28 cellular contexts compared by ENCODE assay signal in genomic region chr1:59429651-59430050, GRCh38.
"Had no signal": no experiment of that assay in that cellular context is flagged by ENCODE, and none has a peak within 500 bp of the region (broad histone marks: within the 10 kb centered on the region; RNA-seq: fewer than 3 reads in every experiment).

No MANE protein-coding gene starts in this region.

- ATAC-seq: activated naive CD8-positive, alpha-beta T cell treated with anti-CD3 and anti-CD28 coated beads, Interleukin-2, amount 50 U/mL, for 24 hours; activated T-cell treated with anti-CD3 and anti-CD28 coated beads, Interleukin-2, amount 50 U/mL, for 4 hours; activated T-helper 17 cell treated with anti-CD3 and anti-CD28 coated beads, Interleukin-2, amount 50 U/mL, for 72 hours; naive thymus-derived CD8-positive, alpha-beta T cell; right cardiac atrium; stimulated activated effector memory CD8-positive, alpha-beta T cell treated with anti-CD3 and anti-CD28 coated beads, Interleukin-12 subunit alpha, Interleukin-12 subunit beta, amount 100 ng/mL, for 72 hours; T-helper 17 cell had no signal

- H3K27me3 Mint-ChIP-seq: activated CD4-positive, alpha-beta memory T cell treated with anti-CD3 and anti-CD28 coated beads, Interleukin-2, amount 10 ng/mL, durations not matched to agents 7 days and 5 days; activated CD4-positive, alpha-beta T cell treated with anti-CD3 and anti-CD28 coated beads, Interleukin-2, amount 10 ng/mL, durations not matched to agents 24 days and 14 days; activated naive CD8-positive, alpha-beta T cell treated with anti-CD3 and anti-CD28 coated beads, Interleukin-2, amount 50 U/mL, for 24 hours; activated T-helper 17 cell treated with anti-CD3 and anti-CD28 coated beads, Interleukin-2, amount 50 U/mL, for 72 hours; central memory CD8-positive, alpha-beta T cell; dendritic cell treated with granulocyte-macrophage colony-stimulating factor and Interleukin-4, amounts not matched to agents 40 ng/mL and 50 ng/mL, for 4 days; naive thymus-derived CD8-positive, alpha-beta T cell; stimulated activated naive CD8-positive, alpha-beta T cell treated with anti-CD3 and anti-CD28 coated beads, Interleukin-15, Interleukin-2, amounts not matched to agents 100 ng/mL and 50 ng/mL, for 24 hours; T-helper 17 cell had no signal

- DNase-seq: activated CD4-positive, alpha-beta memory T cell treated with anti-CD3 and anti-CD28 coated beads, Interleukin-2, amount 10 ng/mL, durations not matched to agents 7 days and 5 days; activated CD4-positive, alpha-beta T cell treated with anti-CD3 and anti-CD28 coated beads, Interleukin-2, amount 10 ng/mL, durations not matched to agents 24 days and 14 days; activated CD4-positive, CD25-positive, alpha-beta regulatory T cell treated with anti-CD3 and anti-CD28 coated beads, Interleukin-2, amount 50 U/mL, for 72 hours; activated gamma-delta T cell treated with Interleukin-2 at 50 U/mL for 16 hours; activated naive CD4-positive, alpha-beta T cell treated with anti-CD3 and anti-CD28 coated beads, Interleukin-2, amount 50 U/mL, for 16 hours; activated naive CD8-positive, alpha-beta T cell treated with anti-CD3 and anti-CD28 coated beads, Interleukin-2, amount 50 U/mL, for 24 hours; activated T-cell treated with anti-CD3 and anti-CD28 coated beads, Interleukin-2, amount 50 U/mL, for 4 hours; amygdala; esophagus squamous epithelium; foreskin melanocyte; kidney glomerular epithelial cell; left ventricle myocardium inferior; naive thymus-derived CD8-positive, alpha-beta T cell; right cardiac atrium; stimulated activated CD4-positive, alpha-beta T cell treated with anti-CD3 and anti-CD28 coated beads, Interleukin-4, amount 100 ng/mL, for 24 hours; SW 1271; T-helper 17 cell; T1000; upper lobe of left lung had no signal

- H3K27me3 ChIP-seq: esophagus squamous epithelium, neural progenitor cell, upper lobe of left lung had no signal

- H3K9me3 ChIP-seq: esophagus squamous epithelium, left ventricle myocardium inferior, thoracic aorta, upper lobe of left lung had no signal

- H3K27ac Mint-ChIP-seq: activated CD4-positive, alpha-beta memory T cell treated with anti-CD3 and anti-CD28 coated beads, Interleukin-2, amount 10 ng/mL, durations not matched to agents 7 days and 5 days; activated CD4-positive, alpha-beta T cell treated with anti-CD3 and anti-CD28 coated beads, Interleukin-2, amount 10 ng/mL, durations not matched to agents 24 days and 14 days; activated naive CD8-positive, alpha-beta T cell treated with anti-CD3 and anti-CD28 coated beads, Interleukin-2, amount 50 U/mL, for 24 hours; activated T-helper 17 cell treated with anti-CD3 and anti-CD28 coated beads, Interleukin-2, amount 50 U/mL, for 72 hours; dendritic cell treated with granulocyte-macrophage colony-stimulating factor and Interleukin-4, amounts not matched to agents 40 ng/mL and 50 ng/mL, for 4 days; naive thymus-derived CD8-positive, alpha-beta T cell; neural progenitor cell; stimulated activated effector memory CD8-positive, alpha-beta T cell treated with anti-CD3 and anti-CD28 coated beads, Interleukin-12 subunit alpha, Interleukin-12 subunit beta, amount 100 ng/mL, for 72 hours; stimulated activated naive CD8-positive, alpha-beta T cell treated with anti-CD3 and anti-CD28 coated beads, Interleukin-15, Interleukin-2, amounts not matched to agents 100 ng/mL and 50 ng/mL, for 24 hours; T-helper 17 cell had no signal

- H3K36me3 ChIP-seq: esophagus squamous epithelium, left ventricle myocardium inferior, neural progenitor cell, thoracic aorta, upper lobe of left lung had no signal

- H3K27ac ChIP-seq: esophagus squamous epithelium, left ventricle myocardium inferior, neural progenitor cell, skin epidermis, thoracic aorta, upper lobe of left lung had no signal

- H3K9me3 Mint-ChIP-seq: activated naive CD8-positive, alpha-beta T cell treated with anti-CD3 and anti-CD28 coated beads, Interleukin-2, amount 50 U/mL, for 24 hours; activated T-cell treated with anti-CD3 and anti-CD28 coated beads, Interleukin-2, amount 50 U/mL, for 4 hours; activated T-helper 17 cell treated with anti-CD3 and anti-CD28 coated beads, Interleukin-2, amount 50 U/mL, for 72 hours; central memory CD8-positive, alpha-beta T cell; dendritic cell treated with granulocyte-macrophage colony-stimulating factor and Interleukin-4, amounts not matched to agents 40 ng/mL and 50 ng/mL, for 4 days; naive thymus-derived CD8-positive, alpha-beta T cell; neural progenitor cell; stimulated activated effector memory CD8-positive, alpha-beta T cell treated with anti-CD3 and anti-CD28 coated beads, Interleukin-12 subunit alpha, Interleukin-12 subunit beta, amount 100 ng/mL, for 72 hours; stimulated activated naive CD8-positive, alpha-beta T cell treated with anti-CD3 and anti-CD28 coated beads, Interleukin-15, Interleukin-2, amounts not matched to agents 100 ng/mL and 50 ng/mL, for 24 hours had no signal

- H3K4me1 Mint-ChIP-seq: central memory CD8-positive, alpha-beta T cell; T-helper 17 cell had no signal

- H3K4me1 ChIP-seq: neural progenitor cell had no signal

- H3K36me3 Mint-ChIP-seq: neural progenitor cell; stimulated activated effector memory CD8-positive, alpha-beta T cell treated with anti-CD3 and anti-CD28 coated beads, Interleukin-12 subunit alpha, Interleukin-12 subunit beta, amount 100 ng/mL, for 72 hours had no signal

- H3K4me3 Mint-ChIP-seq: activated CD4-positive, alpha-beta memory T cell treated with anti-CD3 and anti-CD28 coated beads, Interleukin-2, amount 10 ng/mL, durations not matched to agents 7 days and 5 days; activated CD4-positive, alpha-beta T cell treated with anti-CD3 and anti-CD28 coated beads, Interleukin-2, amount 10 ng/mL, durations not matched to agents 24 days and 14 days; activated naive CD8-positive, alpha-beta T cell treated with anti-CD3 and anti-CD28 coated beads, Interleukin-2, amount 50 U/mL, for 24 hours; activated T-cell treated with anti-CD3 and anti-CD28 coated beads, Interleukin-2, amount 50 U/mL, for 4 hours; activated T-helper 17 cell treated with anti-CD3 and anti-CD28 coated beads, Interleukin-2, amount 50 U/mL, for 72 hours; central memory CD8-positive, alpha-beta T cell; dendritic cell treated with granulocyte-macrophage colony-stimulating factor and Interleukin-4, amounts not matched to agents 40 ng/mL and 50 ng/mL, for 4 days; naive thymus-derived CD8-positive, alpha-beta T cell; neural progenitor cell; stimulated activated effector memory CD8-positive, alpha-beta T cell treated with anti-CD3 and anti-CD28 coated beads, Interleukin-12 subunit alpha, Interleukin-12 subunit beta, amount 100 ng/mL, for 72 hours; stimulated activated naive CD8-positive, alpha-beta T cell treated with anti-CD3 and anti-CD28 coated beads, Interleukin-15, Interleukin-2, amounts not matched to agents 100 ng/mL and 50 ng/mL, for 24 hours; T-helper 17 cell had no signal

- H3K4me3 ChIP-seq: esophagus squamous epithelium, left ventricle myocardium inferior, lung, neural progenitor cell, skin epidermis, thoracic aorta, upper lobe of left lung had no signal
